12 cellular contexts compared by ENCODE assay signal in the genomic region with DNA sequence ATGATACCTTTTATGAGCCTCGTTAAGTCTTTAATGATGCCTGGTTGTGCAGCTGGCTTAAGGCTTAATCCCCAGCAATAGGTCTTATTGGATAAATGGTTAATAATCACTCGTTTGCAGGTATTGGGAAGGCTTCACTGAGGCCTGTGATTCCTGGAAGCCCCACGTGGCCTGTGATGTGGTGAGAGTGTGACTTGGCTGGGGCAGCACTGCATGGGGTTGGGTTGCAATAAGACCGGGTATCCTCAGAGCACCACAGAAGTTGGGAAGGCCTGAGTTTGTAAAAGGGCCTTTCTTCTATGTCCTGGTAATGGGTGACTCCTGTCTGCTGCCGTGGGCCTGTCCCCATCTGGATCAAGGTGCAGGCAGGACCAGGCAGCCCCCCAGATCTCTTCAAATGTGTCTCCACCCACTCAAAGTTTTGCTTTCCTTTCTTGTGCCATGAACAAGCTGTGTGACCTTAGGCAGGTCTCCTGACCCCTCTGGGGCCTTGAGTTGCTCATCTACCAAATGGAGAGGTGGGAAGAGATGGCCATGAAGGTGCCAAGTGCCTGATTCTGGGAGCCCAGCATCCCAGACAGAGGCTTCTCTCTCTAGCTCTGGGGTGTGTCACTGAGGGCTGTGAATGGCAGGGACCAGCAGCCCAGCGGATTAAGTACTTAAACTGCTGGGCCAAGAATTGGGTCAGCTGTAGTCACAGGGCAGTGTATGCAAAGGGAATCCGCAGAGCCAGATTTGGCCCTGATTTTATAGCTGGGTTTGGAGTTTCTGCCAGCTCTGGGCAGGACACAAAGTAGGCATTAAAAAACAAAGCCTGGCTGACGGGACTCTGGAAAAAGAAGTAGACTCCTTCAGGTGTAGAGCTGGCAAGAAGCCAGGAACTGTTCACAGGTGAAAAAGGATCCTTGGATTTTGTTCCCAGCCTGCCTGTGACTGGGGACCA. TPM values are rescaled to one million over a fixed set of nuclear protein-coding genes. Genes with fewer than 3 reads are reported as not detected.
A peak's percentile ranks its signal among the peaks of the same experiment; 100 is the strongest.
DNase-seq lines count a peak whose midpoint lies in the region; ATAC-seq and TF ChIP-seq lines count a peak whose summit lies in the region.
"Had no signal": no experiment of that assay in that cellular context is flagged by ENCODE, and none has a peak within 500 bp of the region (broad histone marks: within the 10 kb centered on the region; RNA-seq: fewer than 3 reads in every experiment).

No MANE protein-coding gene starts in this region.

- DNase-seq in DMS79 treated with DMSO at 0.1 percent for 48 hours (lab: John Stamatoyannopoulos, UW) (peak; percentile 75), NCI-H2029 (lab: John Stamatoyannopoulos, UW) (peak; percentile 21), sciatic nerve (ENCODE audit: low spot score) (peak; percentile 34), AG20443 (ENCODE audit: low spot score) (no peak), DMS153 treated with DMSO at 0.1 percent for 48 hours (lab: John Stamatoyannopoulos, UW; ENCODE audit: unreplicated experiment) (no peak)
- DNase-seq: amniotic stem cell; MV-4-11; stimulated activated CD4-positive, alpha-beta T cell treated with anti-CD3 and anti-CD28 coated beads, Interleukin-4, amount 100 ng/mL, for 1 hour had no signal

- peaks cover 0 to under 1% (median 0%) of the 10 kb centered on the region in 5 experiments for H3K9me3 Mint-ChIP-seq in brain
- H3K9me3 Mint-ChIP-seq: neural crest cell had no signal

- peaks cover 52% of the 10 kb centered on the region for H3K36me3 Mint-ChIP-seq in brain

- TF ChIP-seq CTCF in brain (conservative IDR thresholded peaks at IDR 0.05) = no peak

- peaks cover 4% of the 10 kb centered on the region for H3K27me3 Mint-ChIP-seq in brain

- peak overlapping the region in 4 of 5 experiments; percentile 16 to 89 (median 68) for H3K27ac Mint-ChIP-seq in brain

- ATAC-seq in sciatic nerve (no peak), GM19023 (IDR thresholded peaks at IDR 0.05; ENCODE audit: unreplicated experiment) (no peak)
- ATAC-seq: HCT116 had no signal

- no peak overlapping the region for H3K4me3 Mint-ChIP-seq in brain
- H3K4me3 Mint-ChIP-seq: neural crest cell had no signal

- H3K4me1 Mint-ChIP-seq in brain = peaks cover 44% of the 10 kb centered on the region

- intact Hi-C loops in sciatic nerve (cut with DNase I) = no loop called here

RNA-seq across cellular contexts. Expression of a gene that starts 24.4 kb away (rescaled TPM):
- 28.5 TPM for polyA plus RNA-seq in brain (ENCODE audit: insufficient read depth, low read depth, low replicate concordance)
- 19.8 TPM for total RNA-seq in sciatic nerve

Comparison
In these comparisons a context has a peak if more than half of its experiments do, and no peak if none do; other contexts are left out.
1. DNase-seq: peak in DMS79 treated with DMSO at 0.1 percent for 48 hours (single experiment), NCI-H2029 (single experiment) and sciatic nerve (single experiment); none in AG20443 (single experiment) and DMS153 treated with DMSO at 0.1 percent for 48 hours (single experiment).